Comparison of ENCODE assay signal across 8 cellular contexts in genomic region chr15:65286704-65287514, GRCh38. TPM values are rescaled to one million over a fixed set of nuclear protein-coding genes. Genes with fewer than 3 reads are reported as not detected.
A peak's percentile ranks its signal among the peaks of the same experiment; 100 is the strongest.
DNase-seq lines count a peak whose midpoint lies in the region; ATAC-seq, FAIRE-seq and TF ChIP-seq lines count a peak whose summit lies in the region.

TSS of gene PARP16 (minus strand) at chr15:65286883. CDS start at chr15:65286426, 457 bp downstream.

- peak within 1 kb of the TSS; percentile 49 for H3K27ac ChIP-seq in RWPE2 (ENCODE audit: poor library complexity, severe bottlenecking)

- H3K9me3 Mint-ChIP-seq in activated T-helper 17 cell treated with anti-CD3 and anti-CD28 coated beads, Interleukin-2, amount 50 U/mL, for 72 hours = no peaks in the 10 kb centered on the region
- H3K9me3 Mint-ChIP-seq in nephron progenitor cell = no peaks in the 10 kb centered on the region
- H3K9me3 Mint-ChIP-seq in stimulated activated naive CD8-positive, alpha-beta T cell treated with anti-CD3 and anti-CD28 coated beads, Interleukin-15, amount 100 ng/mL, for 72 hours = no peaks in the 10 kb centered on the region

- peak; percentile 94 for ATAC-seq in RWPE2 (ENCODE audit: low read depth)
- peak; percentile 97 for ATAC-seq in activated T-helper 17 cell treated with anti-CD3 and anti-CD28 coated beads, Interleukin-2, amount 50 U/mL, for 72 hours (replicated peaks)
- ATAC-seq in stimulated activated naive CD8-positive, alpha-beta T cell treated with anti-CD3 and anti-CD28 coated beads, Interleukin-15, amount 100 ng/mL, for 72 hours = peak; percentile 97

- H3K4me1 ChIP-seq in ES-I3 (ENCODE audit: insufficient read depth, low read length) (peaks cover 12% of the 10 kb centered on the region), RWPE2 (ENCODE audit: insufficient read depth, poor library complexity, severe bottlenecking) (peaks cover 8% of the 10 kb centered on the region)

- peak within 1 kb of the TSS; percentile 94 for H3K27ac Mint-ChIP-seq in activated T-helper 17 cell treated with anti-CD3 and anti-CD28 coated beads, Interleukin-2, amount 50 U/mL, for 72 hours
- H3K27ac Mint-ChIP-seq in nephron progenitor cell = peak within 1 kb of the TSS; percentile 78
- peak within 1 kb of the TSS; percentile 94 to 96 for H3K27ac Mint-ChIP-seq in stimulated activated naive CD8-positive, alpha-beta T cell treated with anti-CD3 and anti-CD28 coated beads, Interleukin-15, amount 100 ng/mL, for 72 hours

- H3K4me3 Mint-ChIP-seq in activated T-helper 17 cell treated with anti-CD3 and anti-CD28 coated beads, Interleukin-2, amount 50 U/mL, for 72 hours = peak within 1 kb of the TSS; percentile 90
- peak within 1 kb of the TSS; percentile 85 for H3K4me3 Mint-ChIP-seq in nephron progenitor cell
- peak within 1 kb of the TSS; percentile 88 to 91 for H3K4me3 Mint-ChIP-seq in stimulated activated naive CD8-positive, alpha-beta T cell treated with anti-CD3 and anti-CD28 coated beads, Interleukin-15, amount 100 ng/mL, for 72 hours

- no peaks in the 10 kb centered on the region for H3K27me3 ChIP-seq in RWPE2 (ENCODE audit: insufficient read depth, poor library complexity, severe bottlenecking)

- H3K36me3 Mint-ChIP-seq in activated T-helper 17 cell treated with anti-CD3 and anti-CD28 coated beads, Interleukin-2, amount 50 U/mL, for 72 hours (ENCODE audit: low read depth) = peaks cover 4% of the 10 kb centered on the region
- peaks cover 18% of the 10 kb centered on the region for H3K36me3 Mint-ChIP-seq in nephron progenitor cell (ENCODE audit: low read depth)

- TF ChIP-seq CTCF in LNCaP clone FGC (IDR thresholded peaks at IDR 0.05; ENCODE audit: control insufficient read depth, extremely low read depth, insufficient read depth) (peak; percentile 71), RWPE2 (IDR thresholded peaks at IDR 0.05; ENCODE audit: poor library complexity, severe bottlenecking) (peak; percentile 52), fibroblast of pulmonary artery (IDR thresholded peaks at IDR 0.05; ENCODE audit: low read length, missing control alignments) (peak; percentile 6), nephron progenitor cell (IDR thresholded peaks at IDR 0.05) (no peak)

- peak within 1 kb of the TSS; percentile 68 for H3K9ac ChIP-seq in ES-I3 (ENCODE audit: low read depth, low read length)

- H3K36me3 ChIP-seq in ES-I3 (ENCODE audit: insufficient read depth, low read length) = no peaks in the 10 kb centered on the region
- H3K36me3 ChIP-seq in RWPE2 (ENCODE audit: low read depth) = no peaks in the 10 kb centered on the region

- DNase-seq in H54 (ENCODE audit: insufficient read length, low spot score) = peak; percentile 72
- DNase-seq in LNCaP clone FGC (ENCODE audit: low read depth) = peak; percentile 63
- peak; percentile 96 for DNase-seq in RWPE2 (ENCODE audit: low spot score)
- DNase-seq in fibroblast of pulmonary artery (ENCODE audit: low read depth) = peak; percentile 78
- DNase-seq in nephron progenitor cell = peak; percentile 94
- DNase-seq in stimulated activated naive CD8-positive, alpha-beta T cell treated with anti-CD3 and anti-CD28 coated beads, Interleukin-15, amount 100 ng/mL, for 72 hours = peak; percentile 92 to 93

- H3K4me3 ChIP-seq in LNCaP clone FGC (ENCODE audit: low read depth, low read length) = peak within 1 kb of the TSS; percentile 71
- H3K4me3 ChIP-seq in RWPE2 (ENCODE audit: severe bottlenecking) = peak within 1 kb of the TSS; percentile 53
- H3K4me3 ChIP-seq in fibroblast of pulmonary artery (replicated peaks; ENCODE audit: low read depth, low read length) = peak within 1 kb of the TSS; percentile 70

- TF ChIP-seq POLR2A in H54 (IDR thresholded peaks at IDR 0.05; ENCODE audit: low read depth, low read length) = peak; percentile 81

- FAIRE-seq in H54 (lab: Jason Lieb, UNC) = no peak

- H3K27me3 Mint-ChIP-seq in activated T-helper 17 cell treated with anti-CD3 and anti-CD28 coated beads, Interleukin-2, amount 50 U/mL, for 72 hours = no peaks in the 10 kb centered on the region
- H3K27me3 Mint-ChIP-seq in nephron progenitor cell (ENCODE audit: low read depth, poor library complexity) = peaks cover 3% of the 10 kb centered on the region
- H3K27me3 Mint-ChIP-seq in stimulated activated naive CD8-positive, alpha-beta T cell treated with anti-CD3 and anti-CD28 coated beads, Interleukin-15, amount 100 ng/mL, for 72 hours = no peaks in the 10 kb centered on the region

- no peaks in the 10 kb centered on the region for H3K9me3 ChIP-seq in ES-I3 (ENCODE audit: control insufficient read depth, insufficient read depth, low read length)
- H3K9me3 ChIP-seq in RWPE2 (ENCODE audit: severe bottlenecking) = no peaks in the 10 kb centered on the region

- H3K4me1 Mint-ChIP-seq in activated T-helper 17 cell treated with anti-CD3 and anti-CD28 coated beads, Interleukin-2, amount 50 U/mL, for 72 hours = peaks cover 10% of the 10 kb centered on the region
- peaks cover 30% of the 10 kb centered on the region for H3K4me1 Mint-ChIP-seq in nephron progenitor cell
- peaks cover 45% of the 10 kb centered on the region for H3K4me1 Mint-ChIP-seq in stimulated activated naive CD8-positive, alpha-beta T cell treated with anti-CD3 and anti-CD28 coated beads, Interleukin-15, amount 100 ng/mL, for 72 hours

RNA-seq across cellular contexts. Expression of gene PARP16, which starts in this region (rescaled TPM):
- total RNA-seq in activated T-helper 17 cell treated with anti-CD3 and anti-CD28 coated beads, Interleukin-2, amount 50 U/mL, for 72 hours = 10 to 100 TPM; 19.8 to 22.0 TPM

Comparison
In these comparisons a context has a peak if more than half of its experiments do, and no peak if none do; other contexts are left out.
1. Peak in every context shown above with its lines: DNase-seq, ATAC-seq, H3K4me3 ChIP-seq and H3K27ac ChIP-seq.